In the genomic region with DNA sequence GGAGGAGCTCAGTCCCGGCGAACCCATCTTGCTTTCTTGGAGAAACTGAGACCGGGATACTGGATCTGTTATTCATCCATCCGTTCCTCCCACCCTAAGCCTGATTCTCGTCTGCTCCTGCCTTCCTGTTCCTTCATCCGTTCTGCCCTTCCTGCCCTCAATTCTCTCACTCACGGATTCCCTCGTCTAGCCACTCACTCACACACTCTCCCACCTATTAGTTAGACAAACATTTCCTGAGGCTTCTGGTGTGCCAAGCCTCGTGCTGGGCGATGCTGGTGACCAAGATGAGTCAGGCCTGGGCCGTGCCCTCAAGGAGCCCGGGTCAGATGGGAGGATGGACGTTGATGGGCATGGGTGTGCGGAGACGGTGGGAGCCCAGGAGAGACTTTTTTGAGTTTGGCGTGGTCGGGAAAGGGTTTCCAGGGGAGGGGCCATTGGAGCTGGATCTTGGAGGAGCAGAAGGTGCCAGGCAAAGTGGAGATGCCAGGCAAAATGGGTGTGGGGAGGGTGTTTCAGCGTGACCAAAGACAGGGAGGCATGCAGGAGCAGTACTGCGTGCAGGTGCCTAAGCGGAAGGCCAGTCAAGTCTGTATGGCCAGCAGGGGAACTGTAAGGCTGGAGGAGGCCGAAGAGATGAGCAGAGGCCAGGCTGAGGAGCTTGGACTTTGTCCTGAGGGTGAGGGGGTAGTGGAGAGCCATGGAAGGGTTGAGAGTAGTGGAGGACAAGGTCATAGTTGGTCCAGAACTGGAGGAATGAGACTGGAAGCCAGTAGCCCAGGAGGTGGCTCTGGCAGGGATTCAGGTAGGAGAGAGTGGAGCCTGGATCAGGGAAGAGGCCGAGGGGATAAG, we compare ENCODE assay signal across 8 cellular contexts. TPM values are rescaled to one million over a fixed set of nuclear protein-coding genes. Genes with fewer than 3 reads are reported as not detected.
A peak's percentile ranks its signal among the peaks of the same experiment; 100 is the strongest.
DNase-seq lines count a peak whose midpoint lies in the region; ATAC-seq lines count a peak whose summit lies in the region.

No MANE protein-coding gene starts in this region.

- POLR2A ChIA-PET in activated CD4-positive, alpha-beta memory T cell treated with anti-CD3 and anti-CD28 coated beads, Interleukin-2, amount 10 ng/mL, durations not matched to agents 7 days and 5 days (lab: Charles Lee) = interaction anchor here (0.9 to 2.2 kb wide), 8 partner anchors 9 to 274 kb away, joined by 3 to 10 read pairs (median 4); no protein-coding TSS in a partner anchor

- peaks cover 8% of the 10 kb centered on the region for H3K27me3 ChIP-seq in iPS-15b (ENCODE audit: control insufficient read depth, insufficient read depth, low read length)

- H3K9me3 ChIP-seq in iPS-15b (ENCODE audit: control insufficient read depth, insufficient read depth, low read length) = no peaks in the 10 kb centered on the region

- DNase-seq in NCI-H526 treated with DMSO at 0.1 percent for 48 hours (lab: John Stamatoyannopoulos, UW) = peak; percentile 51
- DNase-seq in NCI-H526 (lab: John Stamatoyannopoulos, UW) = no peak
- no peak for DNase-seq in activated CD4-positive, alpha-beta memory T cell treated with anti-CD3 and anti-CD28 coated beads, Interleukin-2, amount 10 ng/mL, durations not matched to agents 7 days and 5 days
- peak; percentile 26 for DNase-seq in stimulated activated naive CD8-positive, alpha-beta T cell treated with anti-CD3 and anti-CD28 coated beads, Interleukin-15, Interleukin-2, amounts not matched to agents 100 U/mL and 50 U/mL, for 24 hours
- no peak for DNase-seq in NCI-H345 (lab: John Stamatoyannopoulos, UW)
- DNase-seq in stimulated activated CD4-positive, alpha-beta T cell treated with anti-CD3 and anti-CD28 coated beads, Interleukin-4, amount 100 ng/mL, for 24 hours = no peak
- DNase-seq in T-helper 9 cell = no peak

- H3K36me3 ChIP-seq in iPS-15b (ENCODE audit: control insufficient read depth, insufficient read depth, low read length) = no peaks in the 10 kb centered on the region

- H3K4me1 ChIP-seq in iPS-15b (ENCODE audit: control insufficient read depth, insufficient read depth, low read length) = peaks cover 4% of the 10 kb centered on the region

- H3K36me3 Mint-ChIP-seq in activated CD4-positive, alpha-beta memory T cell treated with anti-CD3 and anti-CD28 coated beads, Interleukin-2, amount 10 ng/mL, durations not matched to agents 7 days and 5 days (ENCODE audit: low read depth) = peaks cover 7% of the 10 kb centered on the region

- no peak for ATAC-seq in stimulated activated naive CD8-positive, alpha-beta T cell treated with anti-CD3 and anti-CD28 coated beads, Interleukin-15, Interleukin-2, amounts not matched to agents 100 U/mL and 50 U/mL, for 24 hours

- H3K4me3 ChIP-seq in iPS-15b (ENCODE audit: low read depth, low read length) = peak overlapping the region; percentile 94

- no peaks in the 10 kb centered on the region for H3K9me3 Mint-ChIP-seq in activated CD4-positive, alpha-beta memory T cell treated with anti-CD3 and anti-CD28 coated beads, Interleukin-2, amount 10 ng/mL, durations not matched to agents 7 days and 5 days

- peak overlapping the region; percentile 76 for H3K27ac Mint-ChIP-seq in activated CD4-positive, alpha-beta memory T cell treated with anti-CD3 and anti-CD28 coated beads, Interleukin-2, amount 10 ng/mL, durations not matched to agents 7 days and 5 days

- peaks cover 3% of the 10 kb centered on the region for H3K27me3 Mint-ChIP-seq in activated CD4-positive, alpha-beta memory T cell treated with anti-CD3 and anti-CD28 coated beads, Interleukin-2, amount 10 ng/mL, durations not matched to agents 7 days and 5 days

- CTCF ChIA-PET in activated CD4-positive, alpha-beta memory T cell treated with anti-CD3 and anti-CD28 coated beads, Interleukin-2, amount 10 ng/mL, durations not matched to agents 7 days and 5 days (lab: Charles Lee) = interaction anchor here (0.9 to 3.0 kb wide), 8 partner anchors 11 to 265 kb away, joined by 3 to 14 read pairs (median 4); a partner anchor contains a TSS

- H3K4me1 Mint-ChIP-seq in activated CD4-positive, alpha-beta memory T cell treated with anti-CD3 and anti-CD28 coated beads, Interleukin-2, amount 10 ng/mL, durations not matched to agents 7 days and 5 days = peaks cover 43% of the 10 kb centered on the region

- peak overlapping the region; percentile 78 for H3K9ac ChIP-seq in iPS-15b (ENCODE audit: low read depth, low read length)

- peak overlapping the region; percentile 92 for H3K4me3 Mint-ChIP-seq in activated CD4-positive, alpha-beta memory T cell treated with anti-CD3 and anti-CD28 coated beads, Interleukin-2, amount 10 ng/mL, durations not matched to agents 7 days and 5 days

RNA-seq across cellular contexts. Expression of a gene that starts 7.4 kb away (rescaled TPM):
- total RNA-seq in activated CD4-positive, alpha-beta memory T cell treated with anti-CD3 and anti-CD28 coated beads, Interleukin-2, amount 10 ng/mL, durations not matched to agents 7 days and 5 days = not detected

RNA-seq across cellular contexts. Expression of a gene that starts 29.6 kb away (rescaled TPM):
- 10 to 100 TPM; 34.7 to 37.2 TPM for total RNA-seq in activated CD4-positive, alpha-beta memory T cell treated with anti-CD3 and anti-CD28 coated beads, Interleukin-2, amount 10 ng/mL, durations not matched to agents 7 days and 5 days

RNA-seq across cellular contexts. Expression of a gene that starts 45.2 kb away (rescaled TPM):
- not detected for total RNA-seq in activated CD4-positive, alpha-beta memory T cell treated with anti-CD3 and anti-CD28 coated beads, Interleukin-2, amount 10 ng/mL, durations not matched to agents 7 days and 5 days

Comparison
In these comparisons a context has a peak if more than half of its experiments do, and no peak if none do; other contexts are left out.
1. DNase-seq: peak in NCI-H526 treated with DMSO at 0.1 percent for 48 hours (single experiment) and stimulated activated naive CD8-positive, alpha-beta T cell treated with anti-CD3 and anti-CD28 coated beads, Interleukin-15, Interleukin-2, amounts not matched to agents 100 U/mL and 50 U/mL, for 24 hours (single experiment); none in NCI-H526 (0 of 2), activated CD4-positive, alpha-beta memory T cell treated with anti-CD3 and anti-CD28 coated beads, Interleukin-2, amount 10 ng/mL, durations not matched to agents 7 days and 5 days (single experiment), NCI-H345 (single experiment), stimulated activated CD4-positive, alpha-beta T cell treated with anti-CD3 and anti-CD28 coated beads, Interleukin-4, amount 100 ng/mL, for 24 hours (single experiment) and T-helper 9 cell (single experiment).